11 cellular contexts compared by ENCODE assay signal in genomic region chr10:62653254-62653653, GRCh38.
DNase-seq lines count a peak whose midpoint lies in the region; ATAC-seq and TF ChIP-seq lines count a peak whose summit lies in the region.
"Had no signal": no experiment of that assay in that cellular context is flagged by ENCODE, and none has a peak within 500 bp of the region (broad histone marks: within the 10 kb centered on the region; RNA-seq: fewer than 3 reads in every experiment).

No MANE protein-coding gene starts in this region.

- H3K9me3 ChIP-seq in Peyer's patch, result no peaks in the 10 kb centered on the region

- no peak for TF ChIP-seq POLR2A in Peyer's patch (IDR thresholded peaks at IDR 0.05)

- H3K4me1 ChIP-seq in Peyer's patch, result no peaks in the 10 kb centered on the region

- H3K36me3 Mint-ChIP-seq in osteocyte (ENCODE audit: unreplicated experiment) (no peaks in the 10 kb centered on the region), type B pancreatic cell (no peaks in the 10 kb centered on the region)

- H3K27me3 ChIP-seq in Peyer's patch, result no peaks in the 10 kb centered on the region

- ATAC-seq in GM19468 (IDR thresholded peaks at IDR 0.05; ENCODE audit: extremely low read depth, unreplicated experiment), result peak; percentile 86
- ATAC-seq in HG03095 (IDR thresholded peaks at IDR 0.05; ENCODE audit: unreplicated experiment), result peak; percentile 82

- peak; percentile 98 for DNase-seq in GM12864 (ENCODE audit: low read depth)
- peak in 2 of 3 donors; percentile 59 to 68 for DNase-seq in Peyer's patch
- DNase-seq in NCI-H524 (lab: John Stamatoyannopoulos, UW), result no peak
- DNase-seq in osteocyte (ENCODE audit: extremely low spot score, unreplicated experiment), result no peak
- no peak for DNase-seq in dedifferentiated amniotic fluid mesenchymal stem cell (ENCODE audit: extremely low spot score)
- no peak for DNase-seq in type B pancreatic cell (ENCODE audit: extremely low spot score, unreplicated experiment)
- DNase-seq: amygdala, H7, WERI-Rb-1 had no signal

- no peak for TF ChIP-seq CTCF in GM12864 (IDR thresholded peaks at IDR 0.05; ENCODE audit: low read depth, low read length, missing control alignments)
- no peak for TF ChIP-seq CTCF in Peyer's patch (IDR thresholded peaks at IDR 0.05)
- no peak for TF ChIP-seq CTCF in osteocyte (IDR thresholded peaks at IDR 0.05)
- TF ChIP-seq CTCF in type B pancreatic cell (conservative IDR thresholded peaks at IDR 0.05), result no peak

- H3K27ac Mint-ChIP-seq in osteocyte (ENCODE audit: unreplicated experiment) (no peak overlapping the region), type B pancreatic cell (no peak overlapping the region)

- H3K27me3 Mint-ChIP-seq in osteocyte (ENCODE audit: unreplicated experiment) (no peaks in the 10 kb centered on the region), type B pancreatic cell (no peaks in the 10 kb centered on the region)

- no peaks in the 10 kb centered on the region for H3K4me1 Mint-ChIP-seq in osteocyte (ENCODE audit: unreplicated experiment)
- no peaks in the 10 kb centered on the region for H3K4me1 Mint-ChIP-seq in type B pancreatic cell (ENCODE audit: unreplicated experiment)

- H3K36me3 ChIP-seq in Peyer's patch, result no peaks in the 10 kb centered on the region
- H3K36me3 ChIP-seq: WERI-Rb-1 had no signal

- H3K4me3 Mint-ChIP-seq in osteocyte (ENCODE audit: unreplicated experiment) (no peak overlapping the region), type B pancreatic cell (no peak overlapping the region)

- no peak overlapping the region for H3K27ac ChIP-seq in Peyer's patch
- H3K27ac ChIP-seq: WERI-Rb-1 had no signal

- H3K4me3 ChIP-seq in GM12864 (ENCODE audit: low read depth, low read length) (no peak overlapping the region), Peyer's patch (no peak overlapping the region)

- no peaks in the 10 kb centered on the region for H3K9me3 Mint-ChIP-seq in osteocyte (ENCODE audit: unreplicated experiment)
- no peaks in the 10 kb centered on the region for H3K9me3 Mint-ChIP-seq in type B pancreatic cell

Comparison
In these comparisons a context has a peak if more than half of its experiments do, and no peak if none do; other contexts are left out.
1. DNase-seq: peak in GM12864 (single experiment) and Peyer's patch (2 of 3); none in NCI-H524 (0 of 2), osteocyte (single experiment), dedifferentiated amniotic fluid mesenchymal stem cell (single experiment) and type B pancreatic cell (single experiment).